ENCODE assay signal across 15 cellular contexts in the genomic region with DNA sequence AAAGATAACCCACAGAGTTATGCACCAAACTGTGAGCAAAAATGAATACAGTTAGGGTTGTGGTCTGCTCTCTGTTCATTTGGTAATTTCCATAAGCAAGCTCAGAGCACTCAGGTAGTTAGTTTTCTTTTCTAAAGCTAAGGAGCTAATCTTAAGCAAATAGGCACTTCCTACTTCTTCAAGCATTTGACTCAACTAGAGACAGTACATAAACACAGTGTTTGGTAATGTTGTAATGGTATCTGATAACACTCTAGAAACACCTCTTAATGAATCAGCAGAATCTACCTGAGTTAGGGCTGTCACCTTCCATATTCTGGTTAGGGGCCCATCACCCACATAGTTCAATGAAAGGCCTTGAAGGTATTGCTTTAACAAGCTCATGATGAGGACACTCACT.
"Had no signal": no experiment of that assay in that cellular context is flagged by ENCODE, and none has a peak within 500 bp of the region (broad histone marks: within the 10 kb centered on the region; RNA-seq: fewer than 3 reads in every experiment).

No MANE protein-coding gene starts in this region.

- H3K27me3 ChIP-seq: breast epithelium, transverse colon had no signal

- ATAC-seq: activated CD8-positive, alpha-beta memory T cell treated with anti-CD3 and anti-CD28 coated beads, Interleukin-2, amount 10 ng/mL, durations not matched to agents 7 days and 5 days; activated naive CD8-positive, alpha-beta T cell treated with anti-CD3 and anti-CD28 coated beads, Interleukin-2, amount 50 U/mL, for 24 hours; esophagus mucosa; stimulated activated memory B cell treated with anti-CD40 and anti-IgM and Interleukin-4, amounts not matched to agents 10 μg/mL and 1 μg/mL and 100 μg/mL, for 72 hours had no signal

- H3K4me3 ChIP-seq: breast epithelium, transverse colon had no signal

- H3K4me1 ChIP-seq: breast epithelium had no signal

- H3K9me3 ChIP-seq: breast epithelium, transverse colon had no signal

- H3K27ac ChIP-seq: breast epithelium, transverse colon had no signal

- DNase-seq: activated CD4-positive, alpha-beta T cell treated with anti-CD3 and anti-CD28 coated beads, Interleukin-2, amount 50 U/mL, for 48 hours; activated CD4-positive, CD25-positive, alpha-beta regulatory T cell treated with anti-CD3 and anti-CD28 coated beads, Interleukin-2, amount 50 U/mL, for 72 hours; activated CD8-positive, alpha-beta memory T cell treated with anti-CD3 and anti-CD28 coated beads, Interleukin-2, amount 10 ng/mL, durations not matched to agents 7 days and 5 days; activated naive CD4-positive, alpha-beta T cell treated with anti-CD3 and anti-CD28 coated beads for 36 hours; activated naive CD8-positive, alpha-beta T cell treated with anti-CD3 and anti-CD28 coated beads, Interleukin-2, amount 50 U/mL, for 24 hours; activated T-cell treated with anti-CD3 and anti-CD28 coated beads, Interleukin-2, amount 50 U/mL, for 1 hour; aorta; islet precursor cell; mesendoderm; occipital lobe; substantia nigra; transverse colon had no signal

- H3K36me3 ChIP-seq: breast epithelium, transverse colon had no signal
